Comparison of ENCODE assay signal across 17 cellular contexts in the genomic region with DNA sequence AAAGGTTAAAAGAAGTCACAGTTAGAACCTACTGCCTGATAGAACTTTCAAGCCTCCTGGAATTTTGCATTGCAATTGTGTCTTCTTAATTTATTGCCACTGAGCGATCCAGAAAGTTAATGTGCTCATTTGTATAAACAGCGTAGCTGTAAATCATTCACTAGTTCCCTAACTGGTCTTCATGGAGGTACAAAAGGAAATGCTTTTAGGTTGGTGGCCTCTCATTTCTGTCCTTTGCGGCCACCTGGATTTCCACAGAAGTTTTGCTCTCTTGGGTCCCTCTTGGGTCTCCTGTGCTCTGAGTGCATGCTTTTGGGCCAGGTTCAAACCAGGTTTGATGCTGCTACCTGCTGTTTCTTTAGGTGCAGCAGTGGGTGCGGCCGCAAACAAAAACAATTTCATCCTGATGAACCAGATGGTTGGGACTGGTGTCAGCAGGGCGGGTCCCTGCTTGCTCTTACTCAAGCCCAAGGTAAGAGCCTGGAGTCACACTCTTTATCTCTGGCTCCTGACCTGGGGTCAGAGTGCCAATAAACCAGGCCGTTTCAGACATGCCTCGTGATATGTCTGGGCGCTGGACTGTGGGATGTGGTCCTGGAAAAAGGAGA.
DNase-seq lines count a peak whose midpoint lies in the region; ATAC-seq lines count a peak whose summit lies in the region.
"Had no signal": no experiment of that assay in that cellular context is flagged by ENCODE, and none has a peak within 500 bp of the region (broad histone marks: within the 10 kb centered on the region; RNA-seq: fewer than 3 reads in every experiment).

No MANE protein-coding gene starts in this region.

- H2BK15ac ChIP-seq in mesenchymal stem cell (ENCODE audit: low read depth, poor library complexity, severe bottlenecking), result no peak overlapping the region

- DNase-seq in NOMO-1 (lab: John Stamatoyannopoulos, UW; ENCODE audit: unreplicated experiment in 2 of 2), result peak; percentile 22 to 36
- DNase-seq in NOMO-1 treated with dmso at 0.1 percent for 144 hours (lab: John Stamatoyannopoulos, UW; ENCODE audit: unreplicated experiment), result no peak
- peak; percentile 11 for DNase-seq in mesenchymal stem cell
- DNase-seq: activated naive CD4-positive, alpha-beta T cell treated with Interleukin-2 at 50 U/mL for 16 hours; CD8-positive, alpha-beta memory T cell; naive thymus-derived CD8-positive, alpha-beta T cell; stimulated activated CD4-positive, alpha-beta T cell treated with anti-CD3 and anti-CD28 coated beads, Interleukin-4, amount 100 ng/mL, for 1 hour; T-helper 1 cell; upper lobe of left lung had no signal

- H3K14ac ChIP-seq in mesenchymal stem cell (ENCODE audit: low read length in 2 of 2), result no peak overlapping the region

- no peaks in the 10 kb centered on the region for H3K36me3 ChIP-seq in duodenal mucosa (ENCODE audit: control insufficient read depth in 1 of 2, insufficient read depth in 2 of 2, low read length in 2 of 2)
- H3K36me3 ChIP-seq in mesenchymal stem cell (ENCODE audit: control insufficient read depth in 1 of 2, insufficient read depth in 2 of 2, low read depth in 1 of 2, low read length in 2 of 2), result no peaks in the 10 kb centered on the region
- no peaks in the 10 kb centered on the region for H3K36me3 ChIP-seq in urinary bladder (ENCODE audit: insufficient read depth)
- H3K36me3 ChIP-seq: gastroesophageal sphincter, upper lobe of left lung had no signal

- H4K91ac ChIP-seq in mesenchymal stem cell (ENCODE audit: low read length), result no peak overlapping the region

- no peak overlapping the region for H3K23ac ChIP-seq in mesenchymal stem cell (ENCODE audit: low read length in 2 of 2)

- no peak overlapping the region for H2BK12ac ChIP-seq in mesenchymal stem cell (ENCODE audit: low read length in 2 of 2)

- H2AFZ ChIP-seq in mesenchymal stem cell (ENCODE audit: low read depth, low read length), result no peak overlapping the region

- H3K4me2 ChIP-seq in mesenchymal stem cell (ENCODE audit: low read length, poor library complexity, severe bottlenecking), result no peak overlapping the region
- H3K4me2 ChIP-seq: A549 had no signal

- H4K8ac ChIP-seq in mesenchymal stem cell (ENCODE audit: low read length), result no peak overlapping the region

- H3K79me1 ChIP-seq in mesenchymal stem cell (replicated peaks; ENCODE audit: low read length, poor library complexity, severe bottlenecking), result no peaks in the 10 kb centered on the region

- H3K27me3 ChIP-seq in duodenal mucosa (ENCODE audit: control insufficient read depth in 1 of 2, insufficient read depth in 2 of 2, low read length in 2 of 2) (no peaks in the 10 kb centered on the region), mesenchymal stem cell (ENCODE audit: control insufficient read depth in 1 of 2, insufficient read depth in 1 of 2, low read length in 2 of 2) (no peaks in the 10 kb centered on the region)
- H3K27me3 ChIP-seq: gastroesophageal sphincter, upper lobe of left lung had no signal

- H3K27ac ChIP-seq in duodenal mucosa (ENCODE audit: low read depth, low read length) (peak overlapping the region; percentile 76), mesenchymal stem cell (ENCODE audit: low read length, poor library complexity, severe bottlenecking) (no peak overlapping the region), urinary bladder (ENCODE audit: low read depth) (peak overlapping the region; percentile 76)
- H3K27ac ChIP-seq: A549, gastroesophageal sphincter, upper lobe of left lung had no signal

- WGBS in mesenchymal stem cell, result 44% methylated on average over 9 of the region's 9 CpGs
- WGBS in urinary bladder, result 62% methylated on average over 9 of the region's 9 CpGs

- no peak overlapping the region for H2AK5ac ChIP-seq in mesenchymal stem cell (ENCODE audit: low read length, severe bottlenecking)

- H3K4ac ChIP-seq in mesenchymal stem cell (ENCODE audit: low read depth in 1 of 2, low read length in 2 of 2), result no peak overlapping the region

- no peak overlapping the region for H2BK120ac ChIP-seq in mesenchymal stem cell (ENCODE audit: low read depth, low read length)

- peak overlapping the region in 1 of 2 donors; percentile 48 for H3K9ac ChIP-seq in duodenal mucosa (ENCODE audit: low read depth in 1 of 2, low read length in 2 of 2)
- H3K9ac ChIP-seq in mesenchymal stem cell (ENCODE audit: low read length), result no peak overlapping the region

- H3K4me1 ChIP-seq in duodenal mucosa (ENCODE audit: control insufficient read depth in 1 of 2, insufficient read depth in 2 of 2, low read length in 2 of 2), result peaks cover 35 to 58% of the 10 kb centered on the region in 2 donors
- H3K4me1 ChIP-seq in mesenchymal stem cell (ENCODE audit: control insufficient read depth, insufficient read depth, low read depth, low read length), result peaks cover 5% of the 10 kb centered on the region
- H3K4me1 ChIP-seq in urinary bladder (ENCODE audit: insufficient read depth), result no peaks in the 10 kb centered on the region
- H3K4me1 ChIP-seq: A549, upper lobe of left lung had no signal

- H3K9me3 ChIP-seq in duodenal mucosa (ENCODE audit: control insufficient read depth in 1 of 2, low read length in 2 of 2) (peaks cover 0 to 12% of the 10 kb centered on the region in 2 donors), mesenchymal stem cell (ENCODE audit: control insufficient read depth, low read length) (peaks cover 4% of the 10 kb centered on the region)
- H3K9me3 ChIP-seq: A549, gastroesophageal sphincter, upper lobe of left lung had no signal

- ATAC-seq in HG02759 (IDR thresholded peaks at IDR 0.05; ENCODE audit: unreplicated experiment) (no peak), HG03159 (IDR thresholded peaks at IDR 0.05; ENCODE audit: unreplicated experiment) (no peak), HG03571 (IDR thresholded peaks at IDR 0.05; ENCODE audit: unreplicated experiment) (no peak)
- ATAC-seq: A549; gastroesophageal sphincter; naive thymus-derived CD8-positive, alpha-beta T cell; Panc1 had no signal

- H3K18ac ChIP-seq in mesenchymal stem cell (ENCODE audit: low read depth in 1 of 2, low read length in 2 of 2), result no peak overlapping the region

- H2BK5ac ChIP-seq in mesenchymal stem cell (ENCODE audit: low read depth, low read length, poor library complexity, severe bottlenecking), result no peak overlapping the region

- H3K4me3 ChIP-seq in duodenal mucosa (ENCODE audit: low read depth in 1 of 2, low read length in 2 of 2), result no peak overlapping the region
- no peak overlapping the region for H3K4me3 ChIP-seq in mesenchymal stem cell (ENCODE audit: insufficient read depth in 1 of 2, low read depth in 1 of 2, low read length in 2 of 2)
- H3K4me3 ChIP-seq in urinary bladder (ENCODE audit: low read depth, low read length), result no peak overlapping the region
- H3K4me3 ChIP-seq: A549, gastroesophageal sphincter, upper lobe of left lung had no signal
